25 cellular contexts compared by ENCODE assay signal in genomic region chr11:2690596-2691354, GRCh38. TPM values are rescaled to one million over a fixed set of nuclear protein-coding genes. Genes with fewer than 3 reads are reported as not detected.
DNase-seq lines count a peak whose midpoint lies in the region; ATAC-seq and TF ChIP-seq lines count a peak whose summit lies in the region.
"Had no signal": no experiment of that assay in that cellular context is flagged by ENCODE, and none has a peak within 500 bp of the region (broad histone marks: within the 10 kb centered on the region; RNA-seq: fewer than 3 reads in every experiment).

No MANE protein-coding gene starts in this region.

- no peak overlapping the region for H2BK5ac ChIP-seq in H9 (ENCODE audit: insufficient read length, low read length)

- H3K9me3 ChIP-seq in mammary epithelial cell (replicated peaks; ENCODE audit: insufficient read depth, low read length) (no peaks in the 10 kb centered on the region), endodermal cell (ENCODE audit: control insufficient read depth, low read length) (no peaks in the 10 kb centered on the region), suprapubic skin (no peaks in the 10 kb centered on the region), smooth muscle cell (replicated peaks; ENCODE audit: low read depth) (no peaks in the 10 kb centered on the region), H9 (ENCODE audit: control insufficient read depth, low read depth, low read length) (no peaks in the 10 kb centered on the region)
- H3K9me3 ChIP-seq: A549, vagina had no signal

- H3K14ac ChIP-seq in H9 (ENCODE audit: insufficient read depth, low read length), result no peak overlapping the region

- no peak for DNase-seq in MCF 10A (ENCODE audit: unreplicated experiment)
- DNase-seq in mammary epithelial cell, result no peak
- DNase-seq in endodermal cell, result peak; percentile 56
- no peak for DNase-seq in mesothelial cell of epicardium (ENCODE audit: low spot score in 2 of 2, unreplicated experiment in 2 of 2)
- DNase-seq in suprapubic skin (ENCODE audit: low spot score in 2 of 2), result peak; percentile 22 to 35
- no peak for DNase-seq in smooth muscle cell (lab: John Stamatoyannopoulos, UW; ENCODE audit: unreplicated experiment)
- no peak for DNase-seq in H9
- DNase-seq: activated CD4-positive, alpha-beta T cell treated with anti-CD3 and anti-CD28 coated beads for 4 hours; activated T-cell treated with anti-CD3 and anti-CD28 coated beads, Interleukin-2, amount 50 U/mL, for 72 hours; anterior cingulate cortex; GDM1; GOT3; natural killer cell; NCI-H1694 treated with DMSO at 0.1 percent for 48 hours; NCI-H2171; NCI-H524 treated with DMSO at 0.1 percent for 48 hours had no signal

- H3K4me2 ChIP-seq in mammary epithelial cell (ENCODE audit: insufficient read depth, low read depth, low read length) (no peak overlapping the region), smooth muscle cell (no peak overlapping the region), H9 (ENCODE audit: insufficient read depth, insufficient read length, low read length) (no peak overlapping the region)
- H3K4me2 ChIP-seq: A549, KMS-11 had no signal

- H3K4me3 ChIP-seq in mammary epithelial cell (replicated peaks in 1 of 3; ENCODE audit: insufficient read depth in 1 of 3, low read depth in 2 of 3, low read length in 3 of 3), result no peak overlapping the region
- no peak overlapping the region for H3K4me3 ChIP-seq in endodermal cell (ENCODE audit: low read length)
- H3K4me3 ChIP-seq in suprapubic skin, result no peak overlapping the region
- no peak overlapping the region for H3K4me3 ChIP-seq in smooth muscle cell
- H3K4me3 ChIP-seq: A549, dorsolateral prefrontal cortex, vagina had no signal

- H2AK5ac ChIP-seq in H9 (ENCODE audit: insufficient read length, low read length), result no peak overlapping the region

- peaks cover 16% of the 10 kb centered on the region for H3K4me1 Mint-ChIP-seq in MCF 10A (ENCODE audit: insufficient read depth, unreplicated experiment)
- peaks cover 78% of the 10 kb centered on the region for H3K4me1 Mint-ChIP-seq in endodermal cell
- peaks cover 60% of the 10 kb centered on the region for H3K4me1 Mint-ChIP-seq in mesothelial cell of epicardium
- H3K4me1 Mint-ChIP-seq in H9, result peaks cover 82% of the 10 kb centered on the region in 2 experiments
- H3K4me1 Mint-ChIP-seq: activated naive CD4-positive, alpha-beta T cell treated with anti-CD3 and anti-CD28 coated beads, Interleukin-2, amount 50 U/mL, for 24 hours; central memory CD8-positive, alpha-beta T cell; natural killer cell had no signal

- no peak overlapping the region for H3K23ac ChIP-seq in H9 (ENCODE audit: insufficient read length, low read depth, low read length)

- no peak overlapping the region for H4K91ac ChIP-seq in H9 (ENCODE audit: insufficient read length, low read depth, low read length)

- H2BK20ac ChIP-seq in H9 (ENCODE audit: low read depth, low read length, poor library complexity, severe bottlenecking), result no peak overlapping the region

- no peak overlapping the region for H3K4me3 Mint-ChIP-seq in MCF 10A (ENCODE audit: unreplicated experiment)
- H3K4me3 Mint-ChIP-seq in endodermal cell, result no peak overlapping the region
- no peak overlapping the region for H3K4me3 Mint-ChIP-seq in mesothelial cell of epicardium
- peak overlapping the region in 1 of 2 experiments; percentile 43; a peak in 2 of 5 replicates for H3K4me3 Mint-ChIP-seq in H9
- H3K4me3 Mint-ChIP-seq: activated naive CD4-positive, alpha-beta T cell treated with anti-CD3 and anti-CD28 coated beads, Interleukin-2, amount 50 U/mL, for 24 hours; activated T-cell treated with anti-CD3 and anti-CD28 coated beads, Interleukin-2, amount 50 U/mL, for 72 hours; central memory CD8-positive, alpha-beta T cell; natural killer cell had no signal

- H3K18ac ChIP-seq in H9 (ENCODE audit: insufficient read length, low read depth, low read length), result no peak overlapping the region

- H3K4ac ChIP-seq in H9 (ENCODE audit: low read depth, low read length), result no peak overlapping the region

- H3K36me3 ChIP-seq in mammary epithelial cell (ENCODE audit: insufficient read depth, low read length) (no peaks in the 10 kb centered on the region), endodermal cell (ENCODE audit: control insufficient read depth, insufficient read depth, low read length) (peaks cover 4% of the 10 kb centered on the region), suprapubic skin (no peaks in the 10 kb centered on the region), smooth muscle cell (ENCODE audit: low read depth) (no peaks in the 10 kb centered on the region)
- H3K36me3 ChIP-seq: vagina had no signal

- in situ Hi-C loops in mammary epithelial cell (cut with MboI; ENCODE audit: low sequenced_read_pairs in 2 of 2), result loop anchor here in 1 of 2 donors (10.0 kb wide), 1 partner anchor 184 kb away; no protein-coding TSS in a partner anchor

- no peak overlapping the region for H2BK15ac ChIP-seq in H9 (ENCODE audit: low read depth, low read length)

- H3K27me3 ChIP-seq in mammary epithelial cell (ENCODE audit: insufficient read depth, low read length) (no peaks in the 10 kb centered on the region), endodermal cell (ENCODE audit: control insufficient read depth, insufficient read depth, low read length, poor library complexity, severe bottlenecking) (no peaks in the 10 kb centered on the region), suprapubic skin (no peaks in the 10 kb centered on the region), smooth muscle cell (ENCODE audit: low read depth) (no peaks in the 10 kb centered on the region), H9 (ENCODE audit: insufficient read depth, low read length) (no peaks in the 10 kb centered on the region)
- H3K27me3 ChIP-seq: dorsolateral prefrontal cortex, vagina had no signal

- H3K79me2 ChIP-seq in mammary epithelial cell (ENCODE audit: insufficient read depth, low read length) (peaks cover 65% of the 10 kb centered on the region), smooth muscle cell (ENCODE audit: low read depth) (peaks cover 99% of the 10 kb centered on the region), H9 (ENCODE audit: insufficient read depth, low read length) (no peaks in the 10 kb centered on the region; the same call in 1 of the 2 replicates)

- CTCF ChIA-PET in MCF 10A (lab: Yijun Ruan, JAX), result interaction anchor here (0.5 to 1.4 kb wide), 4 partner anchors 134 to 197 kb away, joined by 3 to 5 read pairs (median 4); no protein-coding TSS in a partner anchor
- CTCF ChIA-PET in mammary epithelial cell (lab: Charles Lee; ENCODE audit: low non-redundant PET), result no interaction called here

- dilution Hi-C loops in mammary epithelial cell (cut with HindIII; ENCODE audit: low sequenced_read_pairs), result loop anchor here (5.0 kb wide), 1 partner anchor 38 kb away; no protein-coding TSS in a partner anchor

- TF ChIP-seq CTCF in MCF 10A (IDR thresholded peaks at IDR 0.05; ENCODE audit: unreplicated experiment) (no peak), mammary epithelial cell (conservative IDR thresholded peaks at IDR 0.05 in 1 of 2, IDR thresholded peaks at IDR 0.05 in 1 of 2; ENCODE audit: extremely low read depth in 1 of 2, insufficient read depth in 1 of 2, low read depth in 1 of 2, low read length in 2 of 2) (no peak), endodermal cell (conservative IDR thresholded peaks at IDR 0.05) (no peak), mesothelial cell of epicardium (IDR thresholded peaks at IDR 0.05; ENCODE audit: unreplicated experiment) (no peak), suprapubic skin (IDR thresholded peaks at IDR 0.05) (no peak), smooth muscle cell (IDR thresholded peaks at IDR 0.05; ENCODE audit: borderline replicate concordance, insufficient read depth, poor library complexity, severe bottlenecking) (no peak), H9 (conservative IDR thresholded peaks at IDR 0.05) (no peak)

- H3K9me3 Mint-ChIP-seq in MCF 10A (ENCODE audit: unreplicated experiment), result no peaks in the 10 kb centered on the region
- no peaks in the 10 kb centered on the region for H3K9me3 Mint-ChIP-seq in endodermal cell
- H3K9me3 Mint-ChIP-seq in mesothelial cell of epicardium, result no peaks in the 10 kb centered on the region
- H3K9me3 Mint-ChIP-seq in H9, result no peaks in the 10 kb centered on the region
- H3K9me3 Mint-ChIP-seq: activated naive CD4-positive, alpha-beta T cell treated with anti-CD3 and anti-CD28 coated beads, Interleukin-2, amount 50 U/mL, for 24 hours; activated T-cell treated with anti-CD3 and anti-CD28 coated beads, Interleukin-2, amount 50 U/mL, for 72 hours; central memory CD8-positive, alpha-beta T cell; natural killer cell had no signal

- H3K27me3 Mint-ChIP-seq in MCF 10A (ENCODE audit: insufficient read depth, unreplicated experiment), result no peaks in the 10 kb centered on the region
- no peaks in the 10 kb centered on the region for H3K27me3 Mint-ChIP-seq in endodermal cell (ENCODE audit: insufficient read depth)
- H3K27me3 Mint-ChIP-seq in mesothelial cell of epicardium (ENCODE audit: low read depth), result no peaks in the 10 kb centered on the region
- peaks cover 16% of the 10 kb centered on the region for H3K27me3 Mint-ChIP-seq in H9 (ENCODE audit: low read depth)
- H3K27me3 Mint-ChIP-seq: activated naive CD4-positive, alpha-beta T cell treated with anti-CD3 and anti-CD28 coated beads, Interleukin-2, amount 50 U/mL, for 24 hours; central memory CD8-positive, alpha-beta T cell; progenitor cell of endocrine pancreas had no signal

- BruUV-seq in MCF 10A (replicated peaks; lab: Mats Ljungman, UMichigan) (no TSS peak), mammary epithelial cell (replicated peaks; lab: Mats Ljungman, UMichigan) (no TSS peak)

- H4K5ac ChIP-seq in H9 (ENCODE audit: insufficient read length, low read depth, low read length), result no peak overlapping the region

- H2AFZ ChIP-seq in mammary epithelial cell (ENCODE audit: low read depth, low read length), result no peak overlapping the region
- H2AFZ ChIP-seq in smooth muscle cell (ENCODE audit: low read depth), result no peak overlapping the region
- no peak overlapping the region for H2AFZ ChIP-seq in H9 (ENCODE audit: low read length)

- intact Hi-C loops in MCF 10A (cut with micrococcal nuclease) (no loop called here), mammary epithelial cell (cut with micrococcal nuclease) (no loop called here)

- H3K56ac ChIP-seq in H9 (ENCODE audit: insufficient read length, low read depth, low read length), result no peak overlapping the region

- H3K23me2 ChIP-seq in H9 (ENCODE audit: insufficient read length, low read depth, low read length, poor library complexity, severe bottlenecking), result no peaks in the 10 kb centered on the region

- H3F3A ChIP-seq in smooth muscle cell (ENCODE audit: low read depth), result no peaks in the 10 kb centered on the region

- H3T11ph ChIP-seq in H9 (ENCODE audit: low read length), result no peak overlapping the region

- H3K9ac ChIP-seq in mammary epithelial cell (ENCODE audit: insufficient read depth, low read length), result no peak overlapping the region
- H3K9ac ChIP-seq in endodermal cell (ENCODE audit: extremely low read depth, low read length, poor library complexity, severe bottlenecking), result no peak overlapping the region
- H3K9ac ChIP-seq in smooth muscle cell (ENCODE audit: low read depth), result no peak overlapping the region
- no peak overlapping the region for H3K9ac ChIP-seq in H9 (ENCODE audit: extremely low read depth, insufficient read length, low read length)
- H3K9ac ChIP-seq: KMS-11 had no signal

- no peak for TF ChIP-seq EP300 in suprapubic skin (IDR thresholded peaks at IDR 0.05)

- WGBS in mammary epithelial cell (ENCODE audit: low coverage, missing lambda C conversion rate), result 93% methylated on average over 6 of the region's 6 CpGs
- WGBS in endodermal cell (ENCODE audit: insufficient coverage in 1 of 2, insufficient read length in 1 of 2), 2 experiments, result 85% methylated on average over 6 of the region's 6 CpGs
- 91% methylated on average over 6 of the region's 6 CpGs for WGBS in suprapubic skin
- WGBS in smooth muscle cell (ENCODE audit: low lambda C conversion rate), result 76% methylated on average over 6 of the region's 6 CpGs
- no CpG with 5 or more reads among the region's 6 CpGs for WGBS in H9 (ENCODE audit: extremely low coverage, insufficient read length, low lambda C conversion rate)

- H4K20me1 ChIP-seq in mammary epithelial cell (ENCODE audit: insufficient read depth, low read length) (no peaks in the 10 kb centered on the region), smooth muscle cell (ENCODE audit: low read depth) (peaks cover 100% of the 10 kb centered on the region), H9 (ENCODE audit: control insufficient read depth, insufficient read depth, insufficient read length) (no peaks in the 10 kb centered on the region)

- ATAC-seq in HG02588 (IDR thresholded peaks at IDR 0.05; ENCODE audit: unreplicated experiment), result no peak
- ATAC-seq: A549; activated T-cell treated with anti-CD3 and anti-CD28 coated beads, Interleukin-2, amount 50 U/mL, for 72 hours; left lobe of liver; natural killer cell had no signal

- POLR2A ChIA-PET in MCF 10A (lab: Yijun Ruan, JAX), result interaction anchor here (0.6 to 0.9 kb wide), 3 partner anchors 9 to 85 kb away, joined by 3 to 4 read pairs (median 4); partner anchors contain the start of gene KCNQ1OT1

- no peak overlapping the region for H2BK120ac ChIP-seq in H9 (ENCODE audit: low read depth, low read length, poor library complexity, severe bottlenecking)

- H3K79me1 ChIP-seq in H9 (ENCODE audit: insufficient read depth, low read depth, low read length, poor library complexity, severe bottlenecking), result no peaks in the 10 kb centered on the region

- H3K27ac Mint-ChIP-seq in MCF 10A (ENCODE audit: low read depth, unreplicated experiment), result peak overlapping the region; percentile 32
- no peak overlapping the region for H3K27ac Mint-ChIP-seq in endodermal cell
- peak overlapping the region; percentile 41 for H3K27ac Mint-ChIP-seq in mesothelial cell of epicardium
- peak overlapping the region in 1 of 3 experiments; percentile 25; a peak in 1 of 7 replicates for H3K27ac Mint-ChIP-seq in H9
- H3K27ac Mint-ChIP-seq: activated naive CD4-positive, alpha-beta T cell treated with anti-CD3 and anti-CD28 coated beads, Interleukin-2, amount 50 U/mL, for 24 hours; activated T-cell treated with anti-CD3 and anti-CD28 coated beads, Interleukin-2, amount 50 U/mL, for 72 hours; natural killer cell; progenitor cell of endocrine pancreas had no signal

- H2BK12ac ChIP-seq in H9 (ENCODE audit: insufficient read length, low read depth, low read length), result no peak overlapping the region

- H3K27ac ChIP-seq in mammary epithelial cell (ENCODE audit: insufficient read depth, low read depth, low read length), result no peak overlapping the region
- H3K27ac ChIP-seq in endodermal cell (ENCODE audit: low read depth, low read length), result no peak overlapping the region
- H3K27ac ChIP-seq in suprapubic skin, result no peak overlapping the region
- no peak overlapping the region for H3K27ac ChIP-seq in smooth muscle cell (ENCODE audit: low read depth)
- no peak overlapping the region for H3K27ac ChIP-seq in H9 (ENCODE audit: insufficient read length, low read depth, low read length)
- H3K27ac ChIP-seq: A549, dorsolateral prefrontal cortex, KMS-11, vagina had no signal

- TF ChIP-seq POLR2A in suprapubic skin (IDR thresholded peaks at IDR 0.05), result no peak

- H4K8ac ChIP-seq in H9 (replicated peaks; ENCODE audit: insufficient read length, low read depth, low read length), result no peak overlapping the region

- H3K4me1 ChIP-seq in mammary epithelial cell (ENCODE audit: insufficient read depth, low read length) (no peaks in the 10 kb centered on the region), endodermal cell (ENCODE audit: control insufficient read depth, insufficient read depth, low read length) (peaks cover 37% of the 10 kb centered on the region), suprapubic skin (peaks cover 17% of the 10 kb centered on the region), smooth muscle cell (ENCODE audit: low read depth) (peaks cover 45% of the 10 kb centered on the region), H9 (ENCODE audit: insufficient read depth, low read length) (peaks cover 45% of the 10 kb centered on the region)
- H3K4me1 ChIP-seq: A549 had no signal

- H3K36me3 Mint-ChIP-seq in MCF 10A (ENCODE audit: insufficient read depth, unreplicated experiment) (no peaks in the 10 kb centered on the region), endodermal cell (ENCODE audit: low read depth) (peaks cover 9% of the 10 kb centered on the region), mesothelial cell of epicardium (no peaks in the 10 kb centered on the region), H9 (ENCODE audit: insufficient read depth in 1 of 3, low read depth in 3 of 3) (peaks cover 5 to 18% (median 5%) of the 10 kb centered on the region in 3 experiments)
- H3K36me3 Mint-ChIP-seq: natural killer cell had no signal

RNA-seq across cellular contexts. Expression of gene KCNQ1OT1, which starts 9.0 kb away (rescaled TPM):
- total RNA-seq in MCF 10A (2022) (1.3 and 1.7 TPM in 2 replicates), mammary epithelial cell (1 to 10 TPM in 1 of 2 donors, under 1 TPM in 1; 0.82 to 1.0 TPM), endodermal cell (1 to 10 TPM; 5.2 to 6.9 TPM), mesothelial cell of epicardium (30.5 to 35.1 TPM (median 31.9 TPM) in 3 replicates), suprapubic skin (1 to 10 TPM; 2.5 to 4.5 (median 3.1) TPM), smooth muscle cell (9.8 and 12.3 TPM in 2 replicates), H9 (2021) (0.88 and 1.2 TPM in 2 replicates)
- polyA plus RNA-seq in mammary epithelial cell (0.01 TPM), smooth muscle cell (1.6 and 4.6 TPM in 2 replicates)
- 0.67 TPM for polyA minus RNA-seq in mammary epithelial cell
- polyA plus RNA-seq in endodermal cell (2013, experiment 1 of 2), result 0.71 TPM
- polyA plus RNA-seq in endodermal cell (2013, experiment 2 of 2), result 0.99 TPM

Comparison
In these comparisons a context has a peak if more than half of its experiments do, and no peak if none do; other contexts are left out.
1. DNase-seq: peak in endodermal cell (single experiment) and suprapubic skin (2 of 2); none in MCF 10A (single experiment), mammary epithelial cell (single experiment), mesothelial cell of epicardium (0 of 2), smooth muscle cell (single experiment) and H9 (single experiment).